In genomic region chr12:66405395-66405794, GRCh38 we compare ENCODE assay signal across 19 cellular contexts.
A peak's percentile ranks its signal among the peaks of the same experiment; 100 is the strongest.
DNase-seq lines count a peak whose midpoint lies in the region; ATAC-seq and TF ChIP-seq lines count a peak whose summit lies in the region.
"Had no signal": no experiment of that assay in that cellular context is flagged by ENCODE, and none has a peak within 500 bp of the region (broad histone marks: within the 10 kb centered on the region; RNA-seq: fewer than 3 reads in every experiment).

No MANE protein-coding gene starts in this region.

- no peak overlapping the region for H2AFZ ChIP-seq in osteoblast (ENCODE audit: low read length)

- H3K4me2 ChIP-seq in osteoblast (ENCODE audit: insufficient read depth, low read length): peak overlapping the region; percentile 19

- H4K20me1 ChIP-seq in osteoblast (ENCODE audit: insufficient read depth, low read length): no peaks in the 10 kb centered on the region

- H3K4me3 ChIP-seq in choroid plexus epithelial cell (ENCODE audit: low read depth, low read length) (no peak overlapping the region), osteoblast (ENCODE audit: insufficient read depth, low read length) (no peak overlapping the region)
- H3K4me3 ChIP-seq: colonic mucosa, ovary, skin epidermis, tibial artery had no signal

- no peaks in the 10 kb centered on the region for H3K79me2 ChIP-seq in osteoblast (ENCODE audit: insufficient read depth, low read length)

- no peaks in the 10 kb centered on the region for H3K9me3 ChIP-seq in osteoblast (ENCODE audit: low read depth, low read length)
- H3K9me3 ChIP-seq: colonic mucosa, ovary, tibial artery had no signal

- TF ChIP-seq CTCF in choroid plexus epithelial cell (conservative IDR thresholded peaks at IDR 0.05; ENCODE audit: low read depth, low read length) (no peak), osteoblast (IDR thresholded peaks at IDR 0.05; ENCODE audit: extremely low read depth, low read depth, low read length) (no peak)

- ATAC-seq in GM19452 (IDR thresholded peaks at IDR 0.05; ENCODE audit: unreplicated experiment): no peak
- no peak for ATAC-seq in HG03457 (IDR thresholded peaks at IDR 0.05; ENCODE audit: unreplicated experiment)
- ATAC-seq: activated naive CD8-positive, alpha-beta T cell treated with anti-CD3 and anti-CD28 coated beads, Interleukin-2, amount 50 U/mL, for 24 hours; HCT116; left colon had no signal

- DNase-seq in ELR (ENCODE audit: low read depth) (peak; percentile 72), NCI-H226 (peak; percentile 80), choroid plexus epithelial cell (ENCODE audit: low read depth) (peak; percentile 44), osteoblast (ENCODE audit: insufficient read length, low spot score, missing footprints) (peak; percentile 68), HK-2 (ENCODE audit: unreplicated experiment) (no peak)
- no peak for DNase-seq in activated CD4-positive, alpha-beta T cell treated with anti-CD3 and anti-CD28 coated beads for 1 hour
- DNase-seq: activated CD4-positive, alpha-beta memory T cell treated with anti-CD3 and anti-CD28 coated beads for 36 hours; activated naive CD8-positive, alpha-beta T cell treated with anti-CD3 and anti-CD28 coated beads, Interleukin-2, amount 50 U/mL, for 24 hours; activated T-cell treated with anti-CD3 and anti-CD28 coated beads, Interleukin-2, amount 50 U/mL, for 48 hours; colonic mucosa; DMS79 treated with DMSO at 0.1 percent for 48 hours; left colon; ovary; tibial artery had no signal

- no peaks in the 10 kb centered on the region for H3K36me3 ChIP-seq in osteoblast (ENCODE audit: insufficient read depth, low read length)
- H3K36me3 ChIP-seq: colonic mucosa, ovary, tibial artery had no signal

- peaks cover 4% of the 10 kb centered on the region for H3K4me1 ChIP-seq in osteoblast (ENCODE audit: insufficient read depth, low read length)
- H3K4me1 ChIP-seq: colonic mucosa, tibial artery had no signal

- H3K27me3 ChIP-seq in osteoblast (ENCODE audit: insufficient read depth, low read length): no peaks in the 10 kb centered on the region
- H3K27me3 ChIP-seq: colonic mucosa, ovary, tibial artery had no signal

- H3K27ac ChIP-seq in osteoblast (ENCODE audit: low read depth, low read length): no peak overlapping the region
- H3K27ac ChIP-seq: C4-2B, colonic mucosa, ovary, skin epidermis, tibial artery had no signal

Comparison
In these comparisons a context has a peak if more than half of its experiments do, and no peak if none do; other contexts are left out.
1. DNase-seq: peak in ELR (single experiment), NCI-H226 (single experiment), choroid plexus epithelial cell (single experiment) and osteoblast (single experiment); none in activated CD4-positive, alpha-beta T cell treated with anti-CD3 and anti-CD28 coated beads for 1 hour (single experiment) and HK-2 (single experiment).